8 cellular contexts compared by ENCODE assay signal in genomic region chr1:9233241-9233941, GRCh38. TPM values are rescaled to one million over a fixed set of nuclear protein-coding genes. Genes with fewer than 3 reads are reported as not detected.
DNase-seq lines count a peak whose midpoint lies in the region; ATAC-seq and TF ChIP-seq lines count a peak whose summit lies in the region.

No MANE protein-coding gene starts in this region.

- no peaks in the 10 kb centered on the region for H3K9me3 ChIP-seq in RWPE2 (ENCODE audit: severe bottlenecking)
- H3K9me3 ChIP-seq in gastroesophageal sphincter = no peaks in the 10 kb centered on the region
- no peaks in the 10 kb centered on the region for H3K9me3 ChIP-seq in ovary
- no peaks in the 10 kb centered on the region for H3K9me3 ChIP-seq in HAP-1

- H3K27me3 ChIP-seq in RWPE2 (ENCODE audit: insufficient read depth, poor library complexity, severe bottlenecking) (no peaks in the 10 kb centered on the region), gastroesophageal sphincter (no peaks in the 10 kb centered on the region), ovary (no peaks in the 10 kb centered on the region), HAP-1 (ENCODE audit: low read depth) (no peaks in the 10 kb centered on the region)

- WGBS in gastroesophageal sphincter (ENCODE audit: low coverage in 1 of 2), 2 donors = 50% methylated on average over 3 of the region's 20 CpGs; no CpG with 5 or more reads in 1 of the 2 donors
- WGBS in ovary, 3 donors = 50 to 52% (median 52%) methylated on average over 20 of the region's 20 CpGs

- peaks cover 20% of the 10 kb centered on the region for H3K4me1 ChIP-seq in RWPE2 (ENCODE audit: insufficient read depth, poor library complexity, severe bottlenecking)
- H3K4me1 ChIP-seq in gastroesophageal sphincter = peaks cover 0 to 49% (median 27%) of the 10 kb centered on the region in 3 donors
- peaks cover 17% of the 10 kb centered on the region for H3K4me1 ChIP-seq in ovary (ENCODE audit: insufficient read depth)
- H3K4me1 ChIP-seq in HAP-1 = peaks cover 10% of the 10 kb centered on the region

- TF ChIP-seq POLR2A in gastroesophageal sphincter (IDR thresholded peaks at IDR 0.05) (no peak), ovary (IDR thresholded peaks at IDR 0.05) (no peak)

- intact Hi-C loops in ovary (cut with DNase I) = no loop called here

- H3K36me3 ChIP-seq in RWPE2 (ENCODE audit: low read depth) (no peaks in the 10 kb centered on the region), gastroesophageal sphincter (no peaks in the 10 kb centered on the region), ovary (no peaks in the 10 kb centered on the region), HAP-1 (replicated peaks) (no peaks in the 10 kb centered on the region)

- ATAC-seq in RWPE2 (ENCODE audit: low read depth) (no peak; the same call in 2 of the 3 replicates), gastroesophageal sphincter (peak; percentile 76)

- TF ChIP-seq CTCF in RWPE2 (IDR thresholded peaks at IDR 0.05; ENCODE audit: poor library complexity, severe bottlenecking) (no peak), gastroesophageal sphincter (IDR thresholded peaks at IDR 0.05) (peak in 1 of 4 experiments; percentile 17), ovary (IDR thresholded peaks at IDR 0.05) (no peak)

- peak in 10 of 14 donors; percentile 9 to 92 (median 50) for DNase-seq in C1 segment of cervical spinal cord (lab: John Stamatoyannopoulos, UW)
- no peak for DNase-seq in RWPE2 (ENCODE audit: low spot score)
- DNase-seq in ovary = peak; percentile 75 to 95 (median 87)
- no peak for DNase-seq in HAP-1 (ENCODE audit: low spot score in 2 of 2)
- DNase-seq in activated gamma-delta T cell (lab: John Stamatoyannopoulos, UW) = no peak
- DNase-seq in activated CD4-positive, CD25-positive, alpha-beta regulatory T cell treated with anti-CD3 and anti-CD28 coated beads, Interleukin-2, amount 50 U/mL, for 72 hours = no peak
- no peak for DNase-seq in ecto neural progenitor cell (ENCODE audit: low spot score)

- TF ChIP-seq EP300 in gastroesophageal sphincter (IDR thresholded peaks at IDR 0.05) = no peak
- peak; percentile 98 for TF ChIP-seq EP300 in ovary (IDR thresholded peaks at IDR 0.05)

- H3K4me3 ChIP-seq in RWPE2 (ENCODE audit: severe bottlenecking) = no peak overlapping the region
- no peak overlapping the region for H3K4me3 ChIP-seq in gastroesophageal sphincter
- no peak overlapping the region for H3K4me3 ChIP-seq in ovary
- no peak overlapping the region for H3K4me3 ChIP-seq in HAP-1

- H3K27ac ChIP-seq in RWPE2 (ENCODE audit: poor library complexity, severe bottlenecking) (peak overlapping the region; percentile 78), gastroesophageal sphincter (peak overlapping the region; percentile 81 to 98 (median 96)), ovary (peak overlapping the region; percentile 80 to 96)

- in situ Hi-C loops in HAP-1 (cut with MboI; ENCODE audit: low sequenced_read_pairs) = no loop called here

RNA-seq across cellular contexts. Expression of gene H6PD, which starts 1.2 kb away (rescaled TPM):
- total RNA-seq in gastroesophageal sphincter = 10 to 100 TPM; 27.0 to 62.2 (median 44.0) TPM
- total RNA-seq in ovary = 100 to 1,000 TPM in 3 of 7 donors, 10 to 100 TPM in 4; 63.8 to 148 (median 91.3) TPM
- 10 to 100 TPM; 47.0 to 70.4 TPM for polyA plus RNA-seq in ovary

RNA-seq across cellular contexts. Expression of gene SPSB1, which starts 59.3 kb away (rescaled TPM):
- total RNA-seq in gastroesophageal sphincter (100 to 1,000 TPM in 2 of 4 donors, 10 to 100 TPM in 2; 56.3 to 111 (median 99.5) TPM), ovary (10 to 100 TPM; 20.6 to 69.6 (median 34.4) TPM)
- polyA plus RNA-seq in ovary = 10 to 100 TPM; 20.4 to 35.2 TPM

Comparison
In these comparisons a context has a peak if more than half of its experiments do, and no peak if none do; other contexts are left out.
1. DNase-seq: peak in C1 segment of cervical spinal cord (10 of 14) and ovary (5 of 5); none in RWPE2 (single experiment), HAP-1 (0 of 2), activated gamma-delta T cell (single experiment), activated CD4-positive, CD25-positive, alpha-beta regulatory T cell treated with anti-CD3 and anti-CD28 coated beads, Interleukin-2, amount 50 U/mL, for 72 hours (single experiment) and ecto neural progenitor cell (single experiment).
2. Peak in every context shown above with its lines, with median percentiles within 50 percentile points of each other: H3K27ac ChIP-seq.